35 cellular contexts compared by ENCODE assay signal in genomic region chr2:168892327-168892726, GRCh38. TPM values are rescaled to one million over a fixed set of nuclear protein-coding genes. Genes with fewer than 3 reads are reported as not detected.
"Had no signal": no experiment of that assay in that cellular context is flagged by ENCODE, and none has a peak within 500 bp of the region (broad histone marks: within the 10 kb centered on the region; RNA-seq: fewer than 3 reads in every experiment).

No MANE protein-coding gene starts in this region.

- DNase-seq: naive thymus-derived CD8-positive, alpha-beta T cell; nephron progenitor cell; occipital lobe; ovary; posterior cingulate gyrus; psoas muscle; right cardiac atrium; spleen; stimulated activated CD4-positive, alpha-beta T cell treated with anti-CD3 and anti-CD28 coated beads, Interleukin-12 subunit alpha, Interleukin-12 subunit beta, amount 100 ng/mL, for 4 hours; stimulated activated CD4-positive, alpha-beta T cell treated with anti-CD3 and anti-CD28 coated beads, Interleukin-1b, Interleukin-23, amount 100 ng/mL, for 48 hours; stimulated activated CD4-positive, alpha-beta T cell treated with anti-CD3 and anti-CD28 coated beads, Interleukin-4, amount 100 ng/mL, for 1 hour; stimulated activated CD4-positive, alpha-beta T cell treated with anti-CD3 and anti-CD28 coated beads, Interleukin-4, amount 100 ng/mL, for 4 hours; stimulated activated CD8-positive, alpha-beta memory T cell treated with anti-CD3 and anti-CD28 coated beads, Interleukin-4, amount 100 ng/mL, for 48 hours; stimulated activated naive CD4-positive, alpha-beta T cell; stimulated activated naive CD8-positive, alpha-beta T cell treated with anti-CD3 and anti-CD28 coated beads, Interleukin-15, amount 100 ng/mL, for 72 hours; stimulated activated naive CD8-positive, alpha-beta T cell treated with anti-CD3 and anti-CD28 coated beads, Interleukin-15, Interleukin-2, amounts not matched to agents 100 U/mL and 50 U/mL, for 24 hours; substantia nigra; testis; tibial artery; transverse colon; upper lobe of right lung; uterus had no signal

- H3K4me3 ChIP-seq: neural progenitor cell, ovary, psoas muscle, skin epidermis, smooth muscle cell, spleen, suprapubic skin, testis, tibial artery, transverse colon, upper lobe of right lung, uterus had no signal

- H3K4me3 Mint-ChIP-seq: naive thymus-derived CD8-positive, alpha-beta T cell; natural killer cell treated with Interleukin-12 subunit alpha and Interleukin-12 subunit beta and Interleukin-15 and Interleukin-18, amount 100 ng/mL, for 72 hours; nephron progenitor cell; neural progenitor cell; stimulated activated memory B cell treated with anti-CD40 and anti-IgM and Interleukin-4, amounts not matched to agents 10 μg/mL and 1 μg/mL and 100 μg/mL, for 72 hours; stimulated activated naive CD8-positive, alpha-beta T cell treated with anti-CD3 and anti-CD28 coated beads, Interleukin-15, amount 100 ng/mL, for 72 hours; type B pancreatic cell had no signal

- H3K4me1 ChIP-seq: psoas muscle, testis, uterus had no signal

- H3K36me3 Mint-ChIP-seq: naive thymus-derived CD8-positive, alpha-beta T cell; natural killer cell treated with Interleukin-12 subunit alpha and Interleukin-12 subunit beta and Interleukin-15 and Interleukin-18, amount 100 ng/mL, for 72 hours; stimulated activated memory B cell treated with anti-CD40 and anti-IgM and Interleukin-4, amounts not matched to agents 10 μg/mL and 1 μg/mL and 100 μg/mL, for 72 hours had no signal

- H3K27me3 ChIP-seq: ovary, spleen, suprapubic skin, testis, tibial artery, transverse colon, upper lobe of right lung, uterus had no signal

- H3K27ac Mint-ChIP-seq: naive thymus-derived CD8-positive, alpha-beta T cell; natural killer cell treated with Interleukin-12 subunit alpha and Interleukin-12 subunit beta and Interleukin-15 and Interleukin-18, amount 100 ng/mL, for 72 hours; nephron progenitor cell; neural progenitor cell; progenitor cell of endocrine pancreas; stimulated activated memory B cell treated with anti-CD40 and anti-IgM and Interleukin-4, amounts not matched to agents 10 μg/mL and 1 μg/mL and 100 μg/mL, for 72 hours; stimulated activated naive CD8-positive, alpha-beta T cell treated with anti-CD3 and anti-CD28 coated beads, Interleukin-15, amount 100 ng/mL, for 72 hours; type B pancreatic cell had no signal

- H3K36me3 ChIP-seq: ovary, spleen, suprapubic skin, tibial artery, transverse colon, upper lobe of right lung, uterus had no signal

- H3K9ac ChIP-seq: neural progenitor cell, parathyroid adenoma had no signal

- ATAC-seq: naive thymus-derived CD8-positive, alpha-beta T cell; natural killer cell treated with Interleukin-12 subunit alpha and Interleukin-12 subunit beta and Interleukin-15 and Interleukin-18, amount 100 ng/mL, for 72 hours; psoas muscle; right cardiac atrium; sciatic nerve; stimulated activated memory B cell treated with anti-CD40 and anti-IgM and Interleukin-4, amounts not matched to agents 10 μg/mL and 1 μg/mL and 100 μg/mL, for 72 hours; stimulated activated naive CD8-positive, alpha-beta T cell treated with anti-CD3 and anti-CD28 coated beads, Interleukin-15, amount 100 ng/mL, for 72 hours; stimulated activated naive CD8-positive, alpha-beta T cell treated with anti-CD3 and anti-CD28 coated beads, Interleukin-15, Interleukin-2, amounts not matched to agents 100 U/mL and 50 U/mL, for 24 hours; upper lobe of right lung had no signal

- H3K27me3 Mint-ChIP-seq: stimulated activated memory B cell treated with anti-CD40 and anti-IgM and Interleukin-4, amounts not matched to agents 10 μg/mL and 1 μg/mL and 100 μg/mL, for 72 hours had no signal

- H3K9me3 Mint-ChIP-seq: naive thymus-derived CD8-positive, alpha-beta T cell; natural killer cell treated with Interleukin-12 subunit alpha and Interleukin-12 subunit beta and Interleukin-15 and Interleukin-18, amount 100 ng/mL, for 72 hours; nephron progenitor cell; neural progenitor cell; stimulated activated memory B cell treated with anti-CD40 and anti-IgM and Interleukin-4, amounts not matched to agents 10 μg/mL and 1 μg/mL and 100 μg/mL, for 72 hours; stimulated activated naive CD8-positive, alpha-beta T cell treated with anti-CD3 and anti-CD28 coated beads, Interleukin-15, amount 100 ng/mL, for 72 hours; type B pancreatic cell had no signal

- H3K9me3 ChIP-seq: ovary, psoas muscle, spleen, suprapubic skin, testis, tibial artery, transverse colon, upper lobe of right lung, uterus had no signal

- H3K27ac ChIP-seq: neural progenitor cell, ovary, parathyroid adenoma, psoas muscle, skin epidermis, spleen, suprapubic skin, testis, tibial artery, transverse colon, upper lobe of right lung, uterus had no signal

- H3K4me2 ChIP-seq: neural progenitor cell, smooth muscle cell had no signal

- H2AFZ ChIP-seq: neural progenitor cell, parathyroid adenoma had no signal

RNA-seq across cellular contexts. Expression of gene SPC25, which starts 2.1 kb away (rescaled TPM):
- polyA plus RNA-seq: naive thymus-derived CD8-positive, alpha-beta T cell; right cardiac atrium had no signal

RNA-seq across cellular contexts. Expression of gene G6PC2, which starts 8.8 kb away (rescaled TPM):
- total RNA-seq: naive thymus-derived CD8-positive, alpha-beta T cell; natural killer cell treated with Interleukin-12 subunit alpha and Interleukin-12 subunit beta and Interleukin-15 and Interleukin-18, amount 100 ng/mL, for 72 hours; occipital lobe; osteoblast; progenitor cell of endocrine pancreas; psoas muscle; renal cortical epithelial cell; right cardiac atrium; sciatic nerve; smooth muscle cell; spleen; suprapubic skin; upper lobe of right lung; urinary bladder had no signal
- polyA plus RNA-seq: naive thymus-derived CD8-positive, alpha-beta T cell; ovary; right cardiac atrium; smooth muscle cell; spleen; urinary bladder had no signal
